15 cellular contexts compared by ENCODE assay signal in the genomic region with DNA sequence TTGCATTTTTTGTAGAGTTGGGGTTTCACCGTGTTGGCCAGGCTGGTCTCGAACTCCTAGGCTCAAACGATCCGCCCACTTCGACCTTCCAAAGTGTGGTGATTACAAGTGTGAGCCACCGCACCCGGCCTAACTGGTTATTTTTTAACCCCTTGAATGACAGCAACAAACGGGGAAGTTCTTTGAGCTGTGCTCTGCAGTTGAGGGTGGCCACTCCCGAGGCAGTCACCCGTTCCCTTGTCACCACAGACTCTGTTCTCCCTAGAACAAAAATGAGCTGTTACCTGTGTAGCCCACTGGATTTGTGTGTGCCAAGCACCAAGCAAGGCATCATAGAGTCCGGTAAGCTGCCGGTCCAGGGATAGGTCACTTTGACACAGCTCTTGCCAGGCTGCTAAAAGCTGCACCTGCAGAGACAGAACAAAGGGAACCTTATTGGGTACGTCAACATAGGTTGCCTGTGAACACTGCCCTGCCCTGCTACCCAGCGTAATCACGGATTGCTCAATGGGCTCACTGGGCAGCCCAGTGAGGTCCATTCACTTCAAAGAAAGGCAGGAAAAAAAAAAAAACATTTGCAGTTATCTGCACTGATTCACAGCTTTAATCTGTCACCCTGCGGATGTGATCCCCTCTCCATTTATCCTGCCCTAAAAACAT.
"Had no signal": no experiment of that assay in that cellular context is flagged by ENCODE, and none has a peak within 500 bp of the region (broad histone marks: within the 10 kb centered on the region; RNA-seq: fewer than 3 reads in every experiment).

No MANE protein-coding gene starts in this region.

- H3K4me3 ChIP-seq: esophagus muscularis mucosa, lung, psoas muscle, sigmoid colon, suprapubic skin, uterus had no signal

- H3K9me3 ChIP-seq: esophagus muscularis mucosa, neutrophil, psoas muscle, sigmoid colon, suprapubic skin, uterus had no signal

- H3K27me3 ChIP-seq: esophagus muscularis mucosa, foreskin keratinocyte, neutrophil, sigmoid colon, suprapubic skin, uterus had no signal

- H3K27ac ChIP-seq: esophagus muscularis mucosa, foreskin keratinocyte, neutrophil, psoas muscle, uterus had no signal

- ATAC-seq: activated T-helper 17 cell treated with anti-CD3 and anti-CD28 coated beads, Interleukin-2, amount 50 U/mL, for 72 hours; foreskin keratinocyte; naive thymus-derived CD8-positive, alpha-beta T cell had no signal

- DNase-seq: activated CD4-positive, alpha-beta T cell treated with anti-CD3 and anti-CD28 coated beads, Interleukin-2, amount 50 U/mL, for 1 hour; activated naive CD4-positive, alpha-beta T cell treated with anti-CD3 and anti-CD28 coated beads for 36 hours; activated T-cell treated with anti-CD3 and anti-CD28 coated beads for 4 hours; psoas muscle; sigmoid colon; stimulated activated CD4-positive, alpha-beta T cell treated with anti-CD3 and anti-CD28 coated beads, Interleukin-2, amount 100 ng/mL, for 48 hours; stimulated activated naive CD4-positive, alpha-beta T cell treated with Interleukin-2 at 50 U/mL for 16 hours; uterus had no signal

- H3K4me1 ChIP-seq: foreskin keratinocyte, uterus had no signal

- H3K36me3 ChIP-seq: uterus had no signal
